27 cellular contexts compared by ENCODE assay signal in genomic region chr16:66391726-66392670, GRCh38. TPM values are rescaled to one million over a fixed set of nuclear protein-coding genes. Genes with fewer than 3 reads are reported as not detected.
"Had no signal": no experiment of that assay in that cellular context is flagged by ENCODE, and none has a peak within 500 bp of the region (broad histone marks: within the 10 kb centered on the region; RNA-seq: fewer than 3 reads in every experiment).

No MANE protein-coding gene starts in this region.

- H3K9me3 Mint-ChIP-seq: activated T-cell treated with anti-CD3 and anti-CD28 coated beads, Interleukin-2, amount 50 U/mL, for 24 hours; activated T-helper 17 cell treated with anti-CD3 and anti-CD28 coated beads, Interleukin-2, amount 50 U/mL, for 72 hours; nephron; T-helper 2 cell treated with Interferon-gamma antibody and Interleukin-4, amounts not matched to agents 5 μg/mL and 100 μg/mL, for 36 hours had no signal

- H3K4me1 ChIP-seq: left lung, suprapubic skin, tibial artery had no signal

- H3K4me1 Mint-ChIP-seq: activated T-helper 17 cell treated with anti-CD3 and anti-CD28 coated beads, Interleukin-2, amount 50 U/mL, for 72 hours; nephron had no signal

- H3K27me3 Mint-ChIP-seq: activated T-cell treated with anti-CD3 and anti-CD28 coated beads, Interleukin-2, amount 50 U/mL, for 24 hours had no signal

- H3K4me3 Mint-ChIP-seq: activated T-cell treated with anti-CD3 and anti-CD28 coated beads, Interleukin-2, amount 50 U/mL, for 24 hours; activated T-helper 17 cell treated with anti-CD3 and anti-CD28 coated beads, Interleukin-2, amount 50 U/mL, for 72 hours; nephron; T-helper 2 cell treated with Interferon-gamma antibody and Interleukin-4, amounts not matched to agents 5 μg/mL and 100 μg/mL, for 36 hours had no signal

- ATAC-seq: activated T-helper 17 cell treated with anti-CD3 and anti-CD28 coated beads, Interleukin-2, amount 50 U/mL, for 72 hours; esophagus mucosa; left lung; mucosa of descending colon had no signal

- H3K36me3 ChIP-seq: brain microvascular endothelial cell had no signal

- H3K27ac ChIP-seq: brain microvascular endothelial cell, left lung, suprapubic skin, tibial artery, VCaP had no signal

- H3K27ac Mint-ChIP-seq: activated T-cell treated with anti-CD3 and anti-CD28 coated beads, Interleukin-2, amount 50 U/mL, for 24 hours; activated T-helper 17 cell treated with anti-CD3 and anti-CD28 coated beads, Interleukin-2, amount 50 U/mL, for 72 hours; nephron; T-helper 2 cell treated with Interferon-gamma antibody and Interleukin-4, amounts not matched to agents 5 μg/mL and 100 μg/mL, for 36 hours had no signal

- H3K9me3 ChIP-seq: heart right ventricle, left lung, mucosa of descending colon, suprapubic skin, tibial artery had no signal

- H3K27me3 ChIP-seq: brain microvascular endothelial cell, heart right ventricle, left lung, suprapubic skin, tibial artery had no signal

- H3K4me3 ChIP-seq: heart right ventricle, left lung, mucosa of descending colon, suprapubic skin, tibial artery had no signal

- DNase-seq: activated CD4-positive, alpha-beta T cell treated with anti-CD3 and anti-CD28 coated beads for 4 hours; activated CD4-positive, alpha-beta T cell treated with anti-CD3 and anti-CD28 coated beads, Interleukin-2, amount 50 U/mL, for 48 hours; activated CD8-positive, alpha-beta memory T cell treated with anti-CD3 and anti-CD28 coated beads for 24 hours; activated gamma-delta T cell treated with Interleukin-2 at 50 U/mL for 16 hours; activated naive CD4-positive, alpha-beta T cell treated with anti-CD3 and anti-CD28 coated beads, Interleukin-2, amount 50 U/mL, for 16 hours; activated T-cell treated with anti-CD3 and anti-CD28 coated beads, Interleukin-2, amount 50 U/mL, for 24 hours; amniotic stem cell; brain microvascular endothelial cell; dermis blood vessel endothelial cell; effector CD8-positive, alpha-beta T cell; foreskin melanocyte; heart right ventricle; kidney glomerular epithelial cell; left lung; mucosa of descending colon; stimulated activated CD4-positive, alpha-beta T cell treated with anti-CD3 and anti-CD28 coated beads, Interleukin-15, amount 100 ng/mL, for 24 hours; stimulated activated CD4-positive, alpha-beta T cell treated with anti-CD3 and anti-CD28 coated beads, Interleukin-2, amount 100 ng/mL, for 24 hours; stimulated activated naive CD4-positive, alpha-beta T cell; T-helper 1 cell had no signal

RNA-seq across cellular contexts. Expression of gene CDH5, which starts 25.5 kb away (rescaled TPM):
- total RNA-seq: activated T-helper 17 cell treated with anti-CD3 and anti-CD28 coated beads, Interleukin-2, amount 50 U/mL, for 72 hours had no signal

RNA-seq across cellular contexts. Expression of gene BEAN1, which starts 35.1 kb away (rescaled TPM):
- total RNA-seq: activated T-helper 17 cell treated with anti-CD3 and anti-CD28 coated beads, Interleukin-2, amount 50 U/mL, for 72 hours; lung microvascular endothelial cell had no signal
